Comparison of ENCODE assay signal across 8 cellular contexts in the genomic region with DNA sequence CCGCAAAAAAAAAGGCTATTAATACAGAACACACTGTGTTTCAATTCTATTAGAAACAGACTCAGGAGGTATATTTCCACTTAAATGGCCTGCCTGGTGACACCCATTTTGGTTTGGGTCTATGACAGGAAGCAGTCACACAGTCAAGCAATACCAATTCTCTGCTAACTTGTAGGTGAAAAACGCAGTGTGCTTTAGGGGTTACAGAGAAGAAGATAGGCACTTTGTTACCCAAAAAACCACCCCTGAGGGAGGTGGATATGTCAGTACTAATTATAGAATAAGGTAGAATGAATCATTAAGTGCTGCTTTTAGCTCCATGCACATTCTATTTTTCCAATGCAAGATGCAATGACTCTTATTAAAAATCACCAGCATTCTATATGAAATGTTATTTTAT.
"Had no signal": no experiment of that assay in that cellular context is flagged by ENCODE, and none has a peak within 500 bp of the region (broad histone marks: within the 10 kb centered on the region; RNA-seq: fewer than 3 reads in every experiment).

No MANE protein-coding gene starts in this region.

- H3K4me3 ChIP-seq: GM23248, GM23338, HAP-1 had no signal

- H3K36me3 ChIP-seq: HAP-1 had no signal

- H3K27ac ChIP-seq: GM23248 had no signal

- H3K9me3 ChIP-seq: HAP-1 had no signal

- DNase-seq: GM23248, GOT3, H7, H9, HCEC 1CT, HFFc6 had no signal
